1 cellular context compared by ENCODE assay signal in genomic region chr10:17233534-17233933, GRCh38.
TF ChIP-seq lines count a peak whose summit lies in the region.

No MANE protein-coding gene starts in this region.

TF ChIP-seq in SK-N-SH treated with all-trans-retinoic acid at 6 μM for 48 hours, 23 proteins besides CTCF, POLR2A, EP300 and RAD21 (continued from another document):
- TF ChIP-seq, protein P1, sequence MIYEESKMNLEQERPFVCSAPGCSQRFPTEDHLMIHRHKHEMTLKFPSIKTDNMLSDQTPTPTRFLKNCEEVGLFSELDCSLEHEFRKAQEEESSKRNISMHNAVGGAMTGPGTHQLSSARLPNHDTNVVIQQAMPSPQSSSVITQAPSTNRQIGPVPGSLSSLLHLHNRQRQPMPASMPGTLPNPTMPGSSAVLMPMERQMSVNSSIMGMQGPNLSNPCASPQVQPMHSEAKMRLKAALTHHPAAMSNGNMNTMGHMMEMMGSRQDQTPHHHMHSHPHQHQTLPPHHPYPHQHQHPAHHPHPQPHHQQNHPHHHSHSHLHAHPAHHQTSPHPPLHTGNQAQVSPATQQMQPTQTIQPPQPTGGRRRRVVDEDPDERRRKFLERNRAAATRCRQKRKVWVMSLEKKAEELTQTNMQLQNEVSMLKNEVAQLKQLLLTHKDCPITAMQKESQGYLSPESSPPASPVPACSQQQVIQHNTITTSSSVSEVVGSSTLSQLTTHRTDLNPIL (CRISPR knock-in tag; IDR thresholded peaks at IDR 0.05; ENCODE audit: low read depth), result no peak
- TF ChIP-seq TCF4 (CRISPR knock-in tag; IDR thresholded peaks at IDR 0.05; ENCODE audit: borderline replicate concordance) (no peak), ZC3H10 (CRISPR knock-in tag; IDR thresholded peaks at IDR 0.05) (no peak), CSRNP3 (CRISPR knock-in tag; IDR thresholded peaks at IDR 0.05) (no peak)
- TF ChIP-seq, protein P2, sequence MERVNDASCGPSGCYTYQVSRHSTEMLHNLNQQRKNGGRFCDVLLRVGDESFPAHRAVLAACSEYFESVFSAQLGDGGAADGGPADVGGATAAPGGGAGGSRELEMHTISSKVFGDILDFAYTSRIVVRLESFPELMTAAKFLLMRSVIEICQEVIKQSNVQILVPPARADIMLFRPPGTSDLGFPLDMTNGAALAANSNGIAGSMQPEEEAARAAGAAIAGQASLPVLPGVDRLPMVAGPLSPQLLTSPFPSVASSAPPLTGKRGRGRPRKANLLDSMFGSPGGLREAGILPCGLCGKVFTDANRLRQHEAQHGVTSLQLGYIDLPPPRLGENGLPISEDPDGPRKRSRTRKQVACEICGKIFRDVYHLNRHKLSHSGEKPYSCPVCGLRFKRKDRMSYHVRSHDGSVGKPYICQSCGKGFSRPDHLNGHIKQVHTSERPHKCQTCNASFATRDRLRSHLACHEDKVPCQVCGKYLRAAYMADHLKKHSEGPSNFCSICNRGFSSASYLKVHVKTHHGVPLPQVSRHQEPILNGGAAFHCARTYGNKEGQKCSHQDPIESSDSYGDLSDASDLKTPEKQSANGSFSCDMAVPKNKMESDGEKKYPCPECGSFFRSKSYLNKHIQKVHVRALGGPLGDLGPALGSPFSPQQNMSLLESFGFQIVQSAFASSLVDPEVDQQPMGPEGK (CRISPR knock-in tag; IDR thresholded peaks at IDR 0.05; ENCODE audit: borderline replicate concordance), result no peak
TF ChIP-seq in SK-N-SH treated with all-trans-retinoic acid at 6 μM for 48 hours: peak in this region for 0.
